In genomic region chr3:14345496-14346150, GRCh38 we compare ENCODE assay signal across 1 cellular context.
TF ChIP-seq lines count a peak whose summit lies in the region.

No MANE protein-coding gene starts in this region.

TF ChIP-seq in IMR-90, 13 proteins besides CTCF, POLR2A, EP300 and RAD21:
- TF ChIP-seq MXI1 (IDR thresholded peaks at IDR 0.05; ENCODE audit: borderline replicate concordance, low read depth, low read length) (no peak), FOS (IDR thresholded peaks at IDR 0.05; ENCODE audit: low read depth, low read length) (0 out of 2 replicates have a peak, but pooled peaks have one; percentile 24)
